ENCODE assay signal across 8 cellular contexts in genomic region chr22:23895599-23896144, GRCh38. TPM values are rescaled to one million over a fixed set of nuclear protein-coding genes. Genes with fewer than 3 reads are reported as not detected.
DNase-seq lines count a peak whose midpoint lies in the region; ATAC-seq, FAIRE-seq and TF ChIP-seq lines count a peak whose summit lies in the region.

No MANE protein-coding gene starts in this region.

- peaks cover 19% of the 10 kb centered on the region for H4K20me1 ChIP-seq in Karpas-422 (ENCODE audit: insufficient read depth, low read depth, low read length)

- H3K9me3 ChIP-seq in AG04450 (ENCODE audit: control insufficient read depth, insufficient read depth, low read length) (no peaks in the 10 kb centered on the region; the same call in 1 of the 2 replicates), Karpas-422 (ENCODE audit: low read length) (no peaks in the 10 kb centered on the region), small intestine (ENCODE audit: control insufficient read depth, low read depth) (no peaks in the 10 kb centered on the region)
- no peaks in the 10 kb centered on the region for H3K9me3 ChIP-seq in naive thymus-derived CD4-positive, alpha-beta T cell (ENCODE audit: control insufficient read depth in 2 of 3, low read length in 3 of 3)

- no peak for ATAC-seq in naive thymus-derived CD4-positive, alpha-beta T cell
- ATAC-seq in HG02852 (IDR thresholded peaks at IDR 0.05; ENCODE audit: unreplicated experiment), result no peak

- no peaks in the 10 kb centered on the region for H3K9me2 ChIP-seq in Karpas-422 (replicated peaks; ENCODE audit: insufficient read depth, low read length)

- no peak for TF ChIP-seq CTCF in AG04450 (IDR thresholded peaks at IDR 0.05; ENCODE audit: low read depth, low read length)

- peaks cover 0 to 39% (median 12%) of the 10 kb centered on the region in 5 donors for H3K36me3 Mint-ChIP-seq in naive thymus-derived CD4-positive, alpha-beta T cell

- peaks cover 26% of the 10 kb centered on the region for H3K4me1 ChIP-seq in Karpas-422 (ENCODE audit: low read length)
- H3K4me1 ChIP-seq in naive thymus-derived CD4-positive, alpha-beta T cell (ENCODE audit: control insufficient read depth in 2 of 2, insufficient read depth in 2 of 2, low read length in 2 of 2), result peaks cover 16% of the 10 kb centered on the region in 2 donors
- H3K4me1 ChIP-seq in small intestine (ENCODE audit: control insufficient read depth in 2 of 2, insufficient read depth in 1 of 2, low read depth in 1 of 2, low read length in 1 of 2), result peaks cover 3% of the 10 kb centered on the region in 2 donors

- FAIRE-seq in small intestine (lab: Jason Lieb, UNC), result no peak

- H3K4me3 Mint-ChIP-seq in naive thymus-derived CD4-positive, alpha-beta T cell, result peak overlapping the region; percentile 87 to 97 (median 94)

- H3K36me3 ChIP-seq in Karpas-422 (ENCODE audit: insufficient read depth, low read length), result peaks cover 27% of the 10 kb centered on the region
- peaks cover 0 to 34% (median 0%) of the 10 kb centered on the region in 3 experiments for H3K36me3 ChIP-seq in naive thymus-derived CD4-positive, alpha-beta T cell (ENCODE audit: control insufficient read depth in 2 of 3, insufficient read depth in 3 of 3, low read length in 3 of 3)
- no peaks in the 10 kb centered on the region for H3K36me3 ChIP-seq in small intestine (ENCODE audit: control insufficient read depth in 2 of 2, insufficient read depth in 2 of 2, low read length in 2 of 2)

- H3K4me1 Mint-ChIP-seq in naive thymus-derived CD4-positive, alpha-beta T cell, result peaks cover 12 to 39% (median 30%) of the 10 kb centered on the region in 7 donors

- H3K79me2 ChIP-seq in Karpas-422 (ENCODE audit: low read length), result peaks cover 17% of the 10 kb centered on the region

- intact Hi-C loops in naive thymus-derived CD4-positive, alpha-beta T cell (cut with micrococcal nuclease), result loop anchor here (1.0 to 2.0 kb wide), 3 partner anchors 39 to 660 kb away; partner anchors contain the start of genes GUCD1 (in 1 of the 2), SLC2A11 (in 1 of the 2) and SNRPD3 (in 1 of the 2)

- no peaks in the 10 kb centered on the region for H3K27me3 ChIP-seq in AG04450 (ENCODE audit: control insufficient read depth, insufficient read depth, low read length)
- no peaks in the 10 kb centered on the region for H3K27me3 ChIP-seq in Karpas-422 (ENCODE audit: low read length)
- H3K27me3 ChIP-seq in naive thymus-derived CD4-positive, alpha-beta T cell (ENCODE audit: control insufficient read depth in 2 of 2, insufficient read depth in 2 of 2, low read length in 2 of 2), result no peaks in the 10 kb centered on the region
- no peaks in the 10 kb centered on the region for H3K27me3 ChIP-seq in small intestine (ENCODE audit: control insufficient read depth in 2 of 2, insufficient read depth in 2 of 2, low read length in 2 of 2)

- H3K27ac Mint-ChIP-seq in naive thymus-derived CD4-positive, alpha-beta T cell, result peak overlapping the region; percentile 89 to 100 (median 94)

- H3K9ac ChIP-seq in Karpas-422 (ENCODE audit: low read length), result peak overlapping the region; percentile 96

- no peak for DNase-seq in AG04450 (ENCODE audit: low read depth, low spot score)
- no peak for DNase-seq in Karpas-422
- DNase-seq in naive thymus-derived CD4-positive, alpha-beta T cell, result peak in 1 of 9 donors; percentile 5
- DNase-seq in SIG-M5 treated with dmso at 0.1 percent for 504 hours (lab: John Stamatoyannopoulos, UW; ENCODE audit: unreplicated experiment), result no peak
- DNase-seq in activated effector memory CD4-positive, alpha-beta T cell treated with Interleukin-2 at 50 U/mL for 16 hours, result no peak
- DNase-seq in small intestine, result no peak

- 74 to 86% (median 77%) methylated on average over 16 of the region's 16 CpGs for WGBS in small intestine, 3 donors

- H3K4me2 ChIP-seq in Karpas-422 (ENCODE audit: low read depth, low read length, poor library complexity, severe bottlenecking), result peak overlapping the region; percentile 98

- peak overlapping the region; percentile 85 for H3K4me3 ChIP-seq in AG04450 (ENCODE audit: low read depth, low read length)
- H3K4me3 ChIP-seq in Karpas-422 (ENCODE audit: low read length), result peak overlapping the region; percentile 75
- H3K4me3 ChIP-seq in naive thymus-derived CD4-positive, alpha-beta T cell (ENCODE audit: low read length), result peak overlapping the region; percentile 88
- peak overlapping the region in 1 of 2 donors; percentile 81 for H3K4me3 ChIP-seq in small intestine (ENCODE audit: low read depth in 1 of 2, low read length in 2 of 2)

- H2AFZ ChIP-seq in Karpas-422 (ENCODE audit: low read length), result no peak overlapping the region

- peaks cover 0 to 2% (median 0%) of the 10 kb centered on the region in 5 donors for H3K27me3 Mint-ChIP-seq in naive thymus-derived CD4-positive, alpha-beta T cell

- POLR2A ChIA-PET in AG04450 (lab: Yijun Ruan, JAX), result no interaction called here
- POLR2A ChIA-PET in naive thymus-derived CD4-positive, alpha-beta T cell (lab: Charles Lee), result interaction anchor here (3.9 kb wide), 1 partner anchor 16 kb away, joined by 67 read pairs; no protein-coding TSS in a partner anchor

- H3K9me3 Mint-ChIP-seq in naive thymus-derived CD4-positive, alpha-beta T cell, result peaks cover 0 to 8% (median 0%) of the 10 kb centered on the region in 11 donors

- CTCF ChIA-PET in AG04450 (lab: Charles Lee), result no interaction called here
- CTCF ChIA-PET in naive thymus-derived CD4-positive, alpha-beta T cell (lab: Charles Lee), result no interaction called here

- H3K27ac ChIP-seq in AG04450 (ENCODE audit: low read depth, low read length) (peak overlapping the region; percentile 47), Karpas-422 (ENCODE audit: low read length) (peak overlapping the region; percentile 85), cingulate gyrus (ENCODE audit: low read depth, low read length) (peak overlapping the region; percentile 98), small intestine (ENCODE audit: low read depth in 1 of 2, low read length in 1 of 2) (peak overlapping the region in 1 of 2 donors; percentile 96)
- H3K27ac ChIP-seq in naive thymus-derived CD4-positive, alpha-beta T cell (ENCODE audit: low read depth, low read length), result peak overlapping the region; percentile 93

RNA-seq across cellular contexts. Expression of gene MIF, which starts 1.5 kb away (rescaled TPM):
- 154 and 186 TPM in 2 replicates for polyA plus RNA-seq in AG04450 (2011; rRNA removed)
- 39.4 and 41.0 TPM in 2 replicates for polyA minus RNA-seq in AG04450 (2011; rRNA and poly(A)+ RNA removed)
- total RNA-seq in Karpas-422 (2014; rRNA removed; shearing (Covaris generic); ENCODE audit: low replicate concordance), result 1,081 and 1,189 TPM in 2 replicates
- total RNA-seq in naive thymus-derived CD4-positive, alpha-beta T cell, result 1,000 to 10,000 TPM in 1 of 5 experiments, 100 to 1,000 TPM in 4; 179 to 1,010 (median 197) TPM
- 1,000 to 10,000 TPM in 1 of 2 donors, 100 to 1,000 TPM in 1; 945 to 1,099 TPM for polyA plus RNA-seq in naive thymus-derived CD4-positive, alpha-beta T cell
- polyA plus RNA-seq in small intestine, result 100 to 1,000 TPM; 335 to 743 (median 354) TPM

RNA-seq across cellular contexts. Expression of gene SLC2A11, which starts 38.0 kb away (rescaled TPM):
- 7.2 and 7.5 TPM in 2 replicates for polyA plus RNA-seq in AG04450 (2011; rRNA removed)
- 8.6 and 8.7 TPM in 2 replicates for polyA minus RNA-seq in AG04450 (2011; rRNA and poly(A)+ RNA removed)
- 30.3 and 45.6 TPM in 2 replicates for total RNA-seq in Karpas-422 (2014; rRNA removed; shearing (Covaris generic); ENCODE audit: low replicate concordance)
- 10 to 100 TPM; 10.5 to 29.7 (median 14.7) TPM for total RNA-seq in naive thymus-derived CD4-positive, alpha-beta T cell
- 1 to 10 TPM; 5.9 to 8.3 TPM for polyA plus RNA-seq in naive thymus-derived CD4-positive, alpha-beta T cell
- polyA plus RNA-seq in small intestine, result 1 to 10 TPM; 3.6 to 6.5 (median 5.4) TPM

RNA-seq across cellular contexts. Expression of gene DERL3, which starts 56.9 kb away (rescaled TPM):
- polyA plus RNA-seq in AG04450 (2011; rRNA removed) (0.19 and 0.27 TPM in 2 replicates), small intestine (10 to 100 TPM in 2 of 3 donors, 1 to 10 TPM in 1; 2.0 to 33.0 (median 24.3) TPM)
- 0.46 and 0.70 TPM in 2 replicates for polyA minus RNA-seq in AG04450 (2011; rRNA and poly(A)+ RNA removed)
- total RNA-seq in Karpas-422 (2014; rRNA removed; shearing (Covaris generic); ENCODE audit: low replicate concordance), result 16.3 and 21.7 TPM in 2 replicates
- total RNA-seq in naive thymus-derived CD4-positive, alpha-beta T cell, result 10 to 100 TPM in 1 of 5 experiments, 1 to 10 TPM in 4; 1.6 to 16.2 (median 6.5) TPM
- polyA plus RNA-seq in naive thymus-derived CD4-positive, alpha-beta T cell, result not detected
